8 cellular contexts compared by ENCODE assay signal in genomic region chr1:239976130-239976968, GRCh38.
DNase-seq lines count a peak whose midpoint lies in the region; ATAC-seq and TF ChIP-seq lines count a peak whose summit lies in the region.

No MANE protein-coding gene starts in this region.

- H3K4me1 ChIP-seq in IMR-90 (ENCODE audit: control insufficient read depth, insufficient read depth, low read length) = no peaks in the 10 kb centered on the region
- H3K4me1 ChIP-seq in right lobe of liver = no peaks in the 10 kb centered on the region

- no peak overlapping the region for H3K4me3 ChIP-seq in IMR-90 (ENCODE audit: insufficient read depth, low read depth, low read length)
- no peak overlapping the region for H3K4me3 ChIP-seq in right lobe of liver

- H3K27me3 ChIP-seq in IMR-90 (ENCODE audit: control insufficient read depth, insufficient read depth, low read length) (peaks cover 3% of the 10 kb centered on the region), right lobe of liver (no peaks in the 10 kb centered on the region)

- no peak for TF ChIP-seq POLR2A in IMR-90 (IDR thresholded peaks at IDR 0.05; ENCODE audit: low read depth, low read length)
- no peak for TF ChIP-seq POLR2A in right lobe of liver (IDR thresholded peaks at IDR 0.05)

- H3K4me1 Mint-ChIP-seq in stimulated activated effector memory CD8-positive, alpha-beta T cell treated with anti-CD3 and anti-CD28 coated beads, Interleukin-12 subunit alpha, Interleukin-12 subunit beta, amount 100 ng/mL, for 72 hours = no peaks in the 10 kb centered on the region

- H3K4me3 Mint-ChIP-seq in stimulated activated effector memory CD8-positive, alpha-beta T cell treated with anti-CD3 and anti-CD28 coated beads, Interleukin-12 subunit alpha, Interleukin-12 subunit beta, amount 100 ng/mL, for 72 hours = no peak overlapping the region

- H3K23ac ChIP-seq in IMR-90 (ENCODE audit: low read depth, low read length) = no peak overlapping the region

- no peak overlapping the region for H2AFZ ChIP-seq in IMR-90 (replicated peaks; ENCODE audit: low read length, poor library complexity)

- CTCF ChIA-PET in IMR-90 (lab: Yijun Ruan, JAX) = interaction anchor here (2.1 to 2.6 kb wide), 2 partner anchors 10 to 25 kb away, joined by 5 to 15 read pairs; no protein-coding TSS in a partner anchor

- H2AK5ac ChIP-seq in IMR-90 (ENCODE audit: low read depth, low read length) = no peak overlapping the region

- H2BK120ac ChIP-seq in IMR-90 (ENCODE audit: low read depth, low read length) = no peak overlapping the region

- POLR2A ChIA-PET in IMR-90 (lab: Charles Lee; ENCODE audit: unreplicated experiment) = no interaction called here

- H3K4me2 ChIP-seq in IMR-90 (ENCODE audit: low read depth, low read length) = no peak overlapping the region

- H4K20me1 ChIP-seq in IMR-90 (ENCODE audit: insufficient read depth, low read length) = no peaks in the 10 kb centered on the region

- H3K9ac ChIP-seq in IMR-90 (ENCODE audit: low read depth, low read length) = no peak overlapping the region

- H3K27ac Mint-ChIP-seq in stimulated activated effector memory CD8-positive, alpha-beta T cell treated with anti-CD3 and anti-CD28 coated beads, Interleukin-12 subunit alpha, Interleukin-12 subunit beta, amount 100 ng/mL, for 72 hours = no peak overlapping the region

- no peak overlapping the region for H3K18ac ChIP-seq in IMR-90 (ENCODE audit: low read depth, low read length)

- TF ChIP-seq RAD21 in IMR-90 (IDR thresholded peaks at IDR 0.05; ENCODE audit: low read length) = peak; percentile 78

- no peaks in the 10 kb centered on the region for H3K36me3 Mint-ChIP-seq in stimulated activated effector memory CD8-positive, alpha-beta T cell treated with anti-CD3 and anti-CD28 coated beads, Interleukin-12 subunit alpha, Interleukin-12 subunit beta, amount 100 ng/mL, for 72 hours

- no peak overlapping the region for H3K4ac ChIP-seq in IMR-90 (ENCODE audit: low read depth, low read length)

- peaks cover 11% of the 10 kb centered on the region for H3K9me3 Mint-ChIP-seq in stimulated activated effector memory CD8-positive, alpha-beta T cell treated with anti-CD3 and anti-CD28 coated beads, Interleukin-12 subunit alpha, Interleukin-12 subunit beta, amount 100 ng/mL, for 72 hours

- H3K14ac ChIP-seq in IMR-90 (replicated peaks; ENCODE audit: low read depth, low read length) = no peak overlapping the region

- H3K9me3 ChIP-seq in IMR-90 (ENCODE audit: control insufficient read depth, insufficient read depth, low read length) = peaks cover 3% of the 10 kb centered on the region; the same call in 1 of the 2 replicates
- no peaks in the 10 kb centered on the region for H3K9me3 ChIP-seq in right lobe of liver

- TF ChIP-seq CTCF in IMR-90 (conservative IDR thresholded peaks at IDR 0.05; ENCODE audit: low read depth, low read length) = peak; percentile 90
- TF ChIP-seq CTCF in right lobe of liver (IDR thresholded peaks at IDR 0.05) = peak; percentile 80 to 98 (median 98)

- peak; percentile 34 for DNase-seq in SIG-M5 treated with dmso at 0.1 percent for 504 hours (lab: John Stamatoyannopoulos, UW; ENCODE audit: unreplicated experiment)
- no peak for DNase-seq in SIG-M5 (lab: John Stamatoyannopoulos, UW)
- peak; percentile 59 for DNase-seq in IMR-90
- peak; percentile 6 for DNase-seq in T-helper 22 cell (ENCODE audit: low read depth)
- DNase-seq in cerebellar cortex (ENCODE audit: low spot score) = peak; percentile 44
- DNase-seq in right lobe of liver = peak in 2 of 3 donors; percentile 37 to 54
- DNase-seq in stimulated activated effector memory CD8-positive, alpha-beta T cell treated with anti-CD3 and anti-CD28 coated beads, Interleukin-12 subunit alpha, Interleukin-12 subunit beta, amount 100 ng/mL, for 72 hours (ENCODE audit: low spot score in 2 of 2) = peak; percentile 25 to 55

- no peak overlapping the region for H2BK5ac ChIP-seq in IMR-90 (ENCODE audit: low read depth, low read length, poor library complexity, severe bottlenecking)

- in situ Hi-C loops in IMR-90 (cut with MboI; ENCODE audit: low sequenced_read_pairs) = no loop called here

- no peaks in the 10 kb centered on the region for H3K9me1 ChIP-seq in IMR-90 (ENCODE audit: insufficient read depth, low read length)

- no peak overlapping the region for H2BK20ac ChIP-seq in IMR-90 (ENCODE audit: low read depth, low read length)

- H3K27ac ChIP-seq in IMR-90 (ENCODE audit: insufficient read depth, low read length) = no peak overlapping the region
- no peak overlapping the region for H3K27ac ChIP-seq in right lobe of liver

- dilution Hi-C loops in IMR-90 (cut with HindIII; ENCODE audit: low sequenced_read_pairs, unreplicated experiment) = no loop called here

- H3K79me1 ChIP-seq in IMR-90 (ENCODE audit: low read depth in 1 of 2, low read length in 2 of 2) = no peaks in the 10 kb centered on the region

- H4K8ac ChIP-seq in IMR-90 (ENCODE audit: low read depth in 2 of 2, low read length in 2 of 2) = no peak overlapping the region

- H3K36me3 ChIP-seq in IMR-90 (ENCODE audit: control insufficient read depth, insufficient read depth, low read length) (no peaks in the 10 kb centered on the region), right lobe of liver (no peaks in the 10 kb centered on the region)

- no peak overlapping the region for H2BK15ac ChIP-seq in IMR-90 (ENCODE audit: low read depth, low read length)

- H3K56ac ChIP-seq in IMR-90 (ENCODE audit: extremely low read depth, insufficient read depth, low read length) = no peak overlapping the region

- peak; percentile 93 for ATAC-seq in GM21717 (IDR thresholded peaks at IDR 0.05; ENCODE audit: unreplicated experiment)
- ATAC-seq in IMR-90 (ENCODE audit: low read depth) = peak; percentile 88
- peak; percentile 86 to 91 (median 88) for ATAC-seq in right lobe of liver
- peak; percentile 45 for ATAC-seq in stimulated activated effector memory CD8-positive, alpha-beta T cell treated with anti-CD3 and anti-CD28 coated beads, Interleukin-12 subunit alpha, Interleukin-12 subunit beta, amount 100 ng/mL, for 72 hours

- intact Hi-C loops in IMR-90 (cut with micrococcal nuclease) (loop anchor here (1.0 to 5.0 kb wide), 2 partner anchors 25 to 569 kb away; no protein-coding TSS in a partner anchor), right lobe of liver (cut with DNase I) (no loop called here)

- H4K5ac ChIP-seq in IMR-90 (ENCODE audit: low read depth, low read length) = no peak overlapping the region

- BruUV-seq in IMR-90 (replicated peaks; lab: Mats Ljungman, UMichigan) = no TSS peak

- no peak overlapping the region for H2AK9ac ChIP-seq in IMR-90 (replicated peaks; ENCODE audit: low read depth, low read length, poor library complexity)

- no peak overlapping the region for H4K91ac ChIP-seq in IMR-90 (ENCODE audit: insufficient read depth, low read depth, low read length)

- WGBS in IMR-90 (ENCODE audit: extremely low coverage in 2 of 2, insufficient read length in 1 of 2), 2 experiments = no CpG with 5 or more reads among the region's 5 CpGs
- WGBS in right lobe of liver (ENCODE audit: insufficient coverage, low coverage, low lambda C conversion rate, missing lambda C conversion rate) = 22% methylated on average over 5 of the region's 5 CpGs

TF ChIP-seq in IMR-90, 13 proteins besides CTCF, POLR2A, EP300 and RAD21:
- TF ChIP-seq ELK1 (IDR thresholded peaks at IDR 0.05; ENCODE audit: borderline replicate concordance, low read depth, low read length) = no peak
- TF ChIP-seq SMC3 (IDR thresholded peaks at IDR 0.05; ENCODE audit: low read depth, low read length) = peak; percentile 68
